Comparison of ENCODE assay signal across 18 cellular contexts in genomic region chr3:104005815-104006214, GRCh38.
DNase-seq lines count a peak whose midpoint lies in the region; ATAC-seq, FAIRE-seq and TF ChIP-seq lines count a peak whose summit lies in the region.
"Had no signal": no experiment of that assay in that cellular context is flagged by ENCODE, and none has a peak within 500 bp of the region (broad histone marks: within the 10 kb centered on the region; RNA-seq: fewer than 3 reads in every experiment).

No MANE protein-coding gene starts in this region.

- H3K9me3 ChIP-seq in HepG2 (ENCODE audit: low read length): no peaks in the 10 kb centered on the region
- H3K9me3 ChIP-seq in right lobe of liver: no peaks in the 10 kb centered on the region
- H3K9me3 ChIP-seq: BLaER1 treated with 17β-estradiol and CSF1 and Interleukin-3, amounts not matched to agents 10 nM and 100 nM had no signal

- DNase-seq in HepG2 (ENCODE audit: low spot score) (peak; percentile 35), right lobe of liver (no peak), RKO (ENCODE audit: low spot score) (peak; percentile 12), choroid plexus epithelial cell (ENCODE audit: low read depth) (peak; percentile 23), renal cortical epithelial cell (ENCODE audit: low read depth) (peak; percentile 1), ecto neural progenitor cell (ENCODE audit: low spot score) (no peak)
- DNase-seq: CD8-positive, alpha-beta memory T cell; DND-41; NCI-H1417 treated with DMSO at 0.1 percent for 48 hours; NCI-H1930; NCI-H446; OCI-M1 had no signal

- no peak for TF ChIP-seq CTCF in HepG2 (CRISPR knock-in tag; IDR thresholded peaks at IDR 0.05)
- TF ChIP-seq CTCF in right lobe of liver (IDR thresholded peaks at IDR 0.05): no peak
- TF ChIP-seq CTCF in choroid plexus epithelial cell (conservative IDR thresholded peaks at IDR 0.05; ENCODE audit: low read depth, low read length): no peak

- no peak overlapping the region for H3K4me2 ChIP-seq in HepG2 (ENCODE audit: low read depth, low read length)
- H3K4me2 ChIP-seq: BLaER1 treated with 17β-estradiol and CSF1 and Interleukin-3, amounts not matched to agents 10 nM and 100 nM had no signal

- TF ChIP-seq EP300 in HepG2 (IDR thresholded peaks at IDR 0.05; ENCODE audit: low read depth in 2 of 2, low read length in 2 of 2) (no peak), HepG2 (CRISPR knock-in tag; IDR thresholded peaks at IDR 0.05; ENCODE audit: borderline replicate concordance) (no peak)

- H3K4me3 ChIP-seq in HepG2 (replicated peaks in 1 of 3; ENCODE audit: insufficient read depth in 1 of 3, low read depth in 2 of 3, low read length in 3 of 3): no peak overlapping the region
- no peak overlapping the region for H3K4me3 ChIP-seq in right lobe of liver
- no peak overlapping the region for H3K4me3 ChIP-seq in choroid plexus epithelial cell (ENCODE audit: low read depth, low read length)
- H3K4me3 ChIP-seq: BLaER1 treated with 17β-estradiol and CSF1 and Interleukin-3, amounts not matched to agents 10 nM and 100 nM had no signal

- TF ChIP-seq RAD21 in HepG2 (CRISPR knock-in tag; IDR thresholded peaks at IDR 0.05): no peak

- no TSS peak for BruUV-seq in HepG2 (replicated peaks; lab: Mats Ljungman, UMichigan)

- ATAC-seq in HepG2 (peak; percentile 46; the same call in 1 of the 3 replicates), right lobe of liver (no peak), HG03025 (IDR thresholded peaks at IDR 0.05; ENCODE audit: low FRiP score, unreplicated experiment) (no peak), GM19467 (IDR thresholded peaks at IDR 0.05; ENCODE audit: unreplicated experiment) (no peak)

- H4K20me1 ChIP-seq in HepG2 (ENCODE audit: insufficient read depth, low read length): no peaks in the 10 kb centered on the region
- H4K20me1 ChIP-seq: BLaER1 treated with 17β-estradiol and CSF1 and Interleukin-3, amounts not matched to agents 10 nM and 100 nM had no signal

- H3K36me3 ChIP-seq in HepG2 (replicated peaks in 1 of 2; ENCODE audit: control insufficient read depth in 1 of 2, insufficient read depth in 2 of 2, low read length in 2 of 2): no peaks in the 10 kb centered on the region
- H3K36me3 ChIP-seq in right lobe of liver: no peaks in the 10 kb centered on the region
- H3K36me3 ChIP-seq: BLaER1 treated with 17β-estradiol and CSF1 and Interleukin-3, amounts not matched to agents 10 nM and 100 nM had no signal

- CTCF ChIA-PET in HepG2 (lab: Yijun Ruan, JAX; ENCODE audit: low intra/inter-chr PET ratio, low total read pairs): no interaction called here

- POLR2A ChIA-PET in HepG2 (lab: Yijun Ruan, JAX): no interaction called here

- no peak for FAIRE-seq in HepG2 (lab: Jason Lieb, UNC)
- FAIRE-seq: D721Med, GM12892, H1 had no signal

- no peaks in the 10 kb centered on the region for H3K27me3 ChIP-seq in HepG2 (ENCODE audit: control insufficient read depth in 1 of 2, insufficient read depth in 2 of 2, low read length in 2 of 2)
- no peaks in the 10 kb centered on the region for H3K27me3 ChIP-seq in right lobe of liver
- H3K27me3 ChIP-seq: BLaER1 treated with 17β-estradiol and CSF1 and Interleukin-3, amounts not matched to agents 10 nM and 100 nM had no signal

- H3K4me1 ChIP-seq in HepG2 (ENCODE audit: insufficient read depth, low read length): no peaks in the 10 kb centered on the region
- H3K4me1 ChIP-seq in right lobe of liver: no peaks in the 10 kb centered on the region
- H3K4me1 ChIP-seq: BLaER1 treated with 17β-estradiol and CSF1 and Interleukin-3, amounts not matched to agents 10 nM and 100 nM had no signal

- H3K27ac ChIP-seq in HepG2 (ENCODE audit: extremely low read length, insufficient read depth, low read length) (no peak overlapping the region), right lobe of liver (no peak overlapping the region)
- H3K27ac ChIP-seq: BLaER1 treated with 17β-estradiol and CSF1 and Interleukin-3, amounts not matched to agents 10 nM and 100 nM had no signal

- in situ Hi-C loops in HepG2 (cut with HindIII; ENCODE audit: extremely low pct_ligation_motif_present, low pct_unique_long_range_greater_than_20kb): no loop called here

- TF ChIP-seq POLR2A in HepG2 (IDR thresholded peaks at IDR 0.05; ENCODE audit: insufficient read depth in 1 of 2, low read depth in 2 of 2, low read length in 2 of 2) (no peak), right lobe of liver (IDR thresholded peaks at IDR 0.05) (no peak)

- H3K79me2 ChIP-seq in HepG2 (ENCODE audit: insufficient read depth, low read length): no peaks in the 10 kb centered on the region

- WGBS in HepG2 (ENCODE audit: low lambda C conversion rate): 7% methylated on average over 1 of the region's 1 CpG
- WGBS in right lobe of liver (ENCODE audit: insufficient coverage, low coverage, low lambda C conversion rate, missing lambda C conversion rate): 20% methylated on average over 1 of the region's 1 CpG

- H3K9ac ChIP-seq in HepG2 (ENCODE audit: insufficient read depth, low read depth, low read length): no peak overlapping the region
- H3K9ac ChIP-seq: BLaER1 treated with 17β-estradiol and CSF1 and Interleukin-3, amounts not matched to agents 10 nM and 100 nM had no signal

- intact Hi-C loops in HepG2 (cut with micrococcal nuclease; ENCODE audit: unreplicated experiment) (no loop called here), right lobe of liver (cut with DNase I) (no loop called here)

- no peak overlapping the region for H2AFZ ChIP-seq in HepG2 (ENCODE audit: low read length)

TF ChIP-seq in HepG2, 621 proteins besides CTCF, POLR2A, EP300 and RAD21:
- TF ChIP-seq ZFP1 (CRISPR knock-in tag; IDR thresholded peaks at IDR 0.05) (peak; percentile 89; the same call in 1 of the 2 replicates), MTF2 (CRISPR knock-in tag; IDR thresholded peaks at IDR 0.05; ENCODE audit: borderline replicate concordance) (no peak), MEF2D (CRISPR knock-in tag; IDR thresholded peaks at IDR 0.05) (no peak), THAP9 (CRISPR knock-in tag; IDR thresholded peaks at IDR 0.05; ENCODE audit: borderline replicate concordance) (no peak), ATF1 (CRISPR knock-in tag; IDR thresholded peaks at IDR 0.05) (no peak), TMF1 (CRISPR knock-in tag; IDR thresholded peaks at IDR 0.05; ENCODE audit: low read depth) (no peak), TCF7 (IDR thresholded peaks at IDR 0.05; ENCODE audit: low read depth) (0 out of 2 replicates have a peak, but pooled peaks have one; percentile 6), CHCHD3 (CRISPR knock-in tag; IDR thresholded peaks at IDR 0.05) (no peak), GLMP (CRISPR knock-in tag; IDR thresholded peaks at IDR 0.05; ENCODE audit: borderline replicate concordance) (no peak), ATF4 (CRISPR knock-in tag; IDR thresholded peaks at IDR 0.05) (no peak), HMG20A (CRISPR knock-in tag; IDR thresholded peaks at IDR 0.05; ENCODE audit: borderline replicate concordance) (no peak), NFE2 (CRISPR knock-in tag; IDR thresholded peaks at IDR 0.05) (no peak), ZNF547 (CRISPR knock-in tag; IDR thresholded peaks at IDR 0.05) (no peak), SMAD3 (CRISPR knock-in tag; IDR thresholded peaks at IDR 0.05) (no peak), CBX1 (IDR thresholded peaks at IDR 0.05; ENCODE audit: low read depth) (no peak), POLR2AphosphoS5 (IDR thresholded peaks at IDR 0.05; ENCODE audit: low read depth, low read length) (no peak), ZBTB3 (CRISPR knock-in tag; IDR thresholded peaks at IDR 0.05; ENCODE audit: borderline replicate concordance, low read depth) (no peak)

Comparison
In these comparisons a context has a peak if more than half of its experiments do, and no peak if none do; other contexts are left out.
1. DNase-seq: peak in HepG2 (single experiment), RKO (single experiment), choroid plexus epithelial cell (single experiment) and renal cortical epithelial cell (single experiment); none in right lobe of liver (0 of 3) and ecto neural progenitor cell (single experiment).